In the genomic region with DNA sequence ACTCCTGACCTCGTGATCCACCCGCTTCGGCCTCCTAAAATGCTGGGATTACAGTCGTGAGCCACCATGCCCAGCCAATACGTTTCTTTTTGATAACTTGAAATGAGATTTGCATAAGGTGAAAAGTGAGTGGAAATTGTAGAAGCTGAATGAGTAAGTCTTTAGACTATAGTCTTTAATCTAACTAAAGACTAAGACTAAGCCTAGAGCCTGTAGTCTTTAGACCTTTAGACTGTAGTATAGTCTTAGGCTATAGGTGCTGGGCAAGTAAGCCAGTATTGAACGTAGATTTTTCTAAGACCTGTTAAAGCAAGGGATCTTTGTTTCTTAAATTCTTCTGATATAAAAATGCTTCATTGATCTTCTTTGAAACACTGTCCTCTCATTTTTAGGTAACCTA, we compare ENCODE assay signal across 24 cellular contexts.
"Had no signal": no experiment of that assay in that cellular context is flagged by ENCODE, and none has a peak within 500 bp of the region (broad histone marks: within the 10 kb centered on the region; RNA-seq: fewer than 3 reads in every experiment).

No MANE protein-coding gene starts in this region.

- H3K9me3 Mint-ChIP-seq: immature natural killer cell; stimulated activated naive B cell treated with anti-CD40 and anti-IgM and Interleukin-4, amounts not matched to agents 10 μg/mL and 1 μg/mL and 100 μg/mL, for 72 hours had no signal

- FAIRE-seq: endothelial cell of umbilical vein, keratinocyte had no signal

- H3K27me3 ChIP-seq: colonic mucosa, foreskin keratinocyte, left lung, spleen, suprapubic skin, tibial artery, upper lobe of right lung, vagina had no signal

- DNase-seq: colonic mucosa; dermis blood vessel endothelial cell; effector CD4-positive, alpha-beta T cell; endodermal cell; erythroblast; foreskin keratinocyte; immature natural killer cell; left lung; mesenchymal stem cell; midbrain; nephron progenitor cell; spleen; stimulated activated CD4-positive, alpha-beta T cell treated with anti-CD3 and anti-CD28 coated beads, Interleukin-15, amount 100 ng/mL, for 24 hours; stimulated activated CD4-positive, alpha-beta T cell treated with anti-CD3 and anti-CD28 coated beads, Interleukin-1b, Interleukin-23, amount 100 ng/mL, for 48 hours; stimulated activated CD4-positive, alpha-beta T cell treated with anti-CD3 and anti-CD28 coated beads, Interleukin-4, amount 100 ng/mL, for 24 hours; stimulated activated naive B cell treated with anti-CD40 and anti-IgM and Interleukin-4, amounts not matched to agents 10 μg/mL and 1 μg/mL and 100 μg/mL, for 72 hours; tibial artery; upper lobe of right lung had no signal

- H3K4me1 ChIP-seq: colonic mucosa had no signal

- H3K4me3 ChIP-seq: colonic mucosa, left lung, lung, spleen, suprapubic skin, tibial artery, upper lobe of right lung, vagina had no signal

- H3K36me3 Mint-ChIP-seq: immature natural killer cell; stimulated activated naive B cell treated with anti-CD40 and anti-IgM and Interleukin-4, amounts not matched to agents 10 μg/mL and 1 μg/mL and 100 μg/mL, for 72 hours had no signal

- H3K36me3 ChIP-seq: colonic mucosa, left lung, spleen, suprapubic skin, tibial artery, upper lobe of right lung, vagina had no signal

- ATAC-seq: foreskin keratinocyte, left lung, sciatic nerve, upper lobe of right lung had no signal

- H3K27ac ChIP-seq: colonic mucosa, foreskin keratinocyte, left lung, spleen, suprapubic skin, tibial artery, upper lobe of right lung, vagina had no signal

- H3K9me3 ChIP-seq: colonic mucosa, left lung, spleen, suprapubic skin, tibial artery, upper lobe of right lung, vagina had no signal

- H3K27me3 Mint-ChIP-seq: stimulated activated naive B cell treated with anti-CD40 and anti-IgM and Interleukin-4, amounts not matched to agents 10 μg/mL and 1 μg/mL and 100 μg/mL, for 72 hours had no signal

- H3K4me3 Mint-ChIP-seq: endodermal cell; immature natural killer cell; nephron progenitor cell; stimulated activated naive B cell treated with anti-CD40 and anti-IgM and Interleukin-4, amounts not matched to agents 10 μg/mL and 1 μg/mL and 100 μg/mL, for 72 hours had no signal

- H3K27ac Mint-ChIP-seq: endodermal cell; nephron progenitor cell; stimulated activated naive B cell treated with anti-CD40 and anti-IgM and Interleukin-4, amounts not matched to agents 10 μg/mL and 1 μg/mL and 100 μg/mL, for 72 hours had no signal
